Comparison of ENCODE assay signal across 11 cellular contexts in the genomic region with DNA sequence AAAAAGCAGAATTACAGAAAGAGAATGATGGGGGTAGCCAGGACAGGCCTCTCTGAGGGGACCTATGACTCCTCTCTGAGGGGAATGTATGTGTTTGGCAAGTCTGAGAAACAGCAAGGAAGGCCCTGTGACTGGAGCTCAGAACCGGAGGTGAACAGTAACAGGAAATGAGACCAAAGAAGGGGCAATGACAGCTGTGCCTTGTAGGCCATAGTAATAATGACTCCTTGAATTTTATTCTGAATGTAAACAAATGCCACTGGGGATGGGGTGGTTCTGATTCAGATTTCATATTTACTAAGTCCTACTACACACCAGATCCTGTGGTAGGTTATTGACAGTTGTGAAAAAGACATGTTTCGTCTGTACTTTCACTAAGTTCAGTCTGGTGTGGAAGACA. TPM values are rescaled to one million over a fixed set of nuclear protein-coding genes. Genes with fewer than 3 reads are reported as not detected.
DNase-seq lines count a peak whose midpoint lies in the region; ATAC-seq, FAIRE-seq and TF ChIP-seq lines count a peak whose summit lies in the region.
"Had no signal": no experiment of that assay in that cellular context is flagged by ENCODE, and none has a peak within 500 bp of the region (broad histone marks: within the 10 kb centered on the region; RNA-seq: fewer than 3 reads in every experiment).

No MANE protein-coding gene starts in this region.

- no peaks in the 10 kb centered on the region for H4K20me1 ChIP-seq in GM12878 (ENCODE audit: control insufficient read depth, insufficient read depth)

- no peak for TF ChIP-seq EP300 in GM12878 (IDR thresholded peaks at IDR 0.05; ENCODE audit: borderline replicate concordance in 1 of 2, control insufficient read depth in 1 of 2, low read depth in 2 of 2, low read length in 2 of 2)

- intact Hi-C loops in GM12878 (cut with micrococcal nuclease; ENCODE audit: unreplicated experiment), result no loop called here

- WGBS in GM12878 (ENCODE audit: insufficient coverage, insufficient replicate concordance, low lambda C conversion rate, missing lambda C conversion rate), result 22% methylated on average over 2 of the region's 2 CpGs

- no TSS peak for BruUV-seq in GM12878 (replicated peaks; lab: Mats Ljungman, UMichigan)

- TF ChIP-seq RAD21 in GM12878 (IDR thresholded peaks at IDR 0.05; ENCODE audit: insufficient read depth, low read depth, low read length), result no peak

- no peak overlapping the region for H3K4me3 ChIP-seq in CD8-positive, alpha-beta memory T cell (ENCODE audit: low read length)
- H3K4me3 ChIP-seq in GM12878, result no peak overlapping the region
- H3K4me3 ChIP-seq: SJSA1 had no signal

- H3K4me2 ChIP-seq in GM12878 (ENCODE audit: control insufficient read depth, insufficient read depth), result no peak overlapping the region

- no peaks in the 10 kb centered on the region for H3K79me2 ChIP-seq in GM12878 (ENCODE audit: control insufficient read depth, insufficient read depth, low read length)

- RAD21 ChIA-PET in GM12878 (lab: Charles Lee; ENCODE audit: unreplicated experiment), result interaction anchor here (0.8 kb wide), 1 partner anchor 39 kb away, joined by 3 read pairs; no protein-coding TSS in a partner anchor

- peaks cover 27 to 39% (median 39%) of the 10 kb centered on the region in 3 donors for H3K4me1 Mint-ChIP-seq in CD8-positive, alpha-beta memory T cell

- peaks cover 8 to 61% (median 19%) of the 10 kb centered on the region in 3 donors for H3K36me3 Mint-ChIP-seq in CD8-positive, alpha-beta memory T cell

- CTCF ChIA-PET in CD8-positive, alpha-beta memory T cell (lab: Charles Lee), result interaction anchor here (0.7 to 3.0 kb wide), 5 partner anchors 11 to 216 kb away, joined by 3 to 10 read pairs (median 4); partner anchors contain the start of gene APOA5
- CTCF ChIA-PET in GM12878 (lab: Yijun Ruan, JAX), result interaction anchor here (0.6 to 5.6 kb wide), 5 partner anchors 11 to 215 kb away, joined by 3 to 25 read pairs (median 4); no protein-coding TSS in a partner anchor

- POLR2A ChIA-PET in CD8-positive, alpha-beta memory T cell (lab: Charles Lee), result interaction anchor here (1.0 kb wide), 1 partner anchor 208 kb away, joined by 3 read pairs; the partner anchor contains the start of gene SIK3
- POLR2A ChIA-PET in GM12878 (lab: Charles Lee), result no interaction called here

- SMC1A ChIA-PET in GM12878 (lab: Charles Lee; ENCODE audit: uncharacterized antibody, unreplicated experiment), result interaction anchor here (0.6 to 2.9 kb wide), 12 partner anchors 8 to 626 kb away, joined by 3 to 8 read pairs (median 3); no protein-coding TSS in a partner anchor

- H2AFZ ChIP-seq in GM12878 (ENCODE audit: control insufficient read depth, low read depth, low read length), result no peak overlapping the region

- peak overlapping the region in 3 of 7 donors; percentile 10 to 23 (median 22) for H3K4me3 Mint-ChIP-seq in CD8-positive, alpha-beta memory T cell

- no peak overlapping the region for H3K27ac ChIP-seq in CD8-positive, alpha-beta memory T cell (ENCODE audit: low read depth, low read length)
- H3K27ac ChIP-seq in GM12878 (ENCODE audit: control insufficient read depth, insufficient read depth), result no peak overlapping the region
- H3K27ac ChIP-seq in foreskin keratinocyte, result no peak overlapping the region
- H3K27ac ChIP-seq: SJSA1 had no signal

- TF ChIP-seq CTCF in GM12878 (IDR thresholded peaks at IDR 0.05 in 2 of 3, conservative IDR thresholded peaks at IDR 0.05 in 1 of 3; ENCODE audit: control insufficient read depth in 2 of 3, extremely low read depth in 1 of 3, insufficient read depth in 1 of 3, low read depth in 3 of 3, low read length in 3 of 3) (no peak), foreskin keratinocyte (conservative IDR thresholded peaks at IDR 0.05) (no peak)

- H3K27ac Mint-ChIP-seq in CD8-positive, alpha-beta memory T cell, result peak overlapping the region; percentile 56 to 90 (median 74)

- FAIRE-seq in GM19239 (lab: Jason Lieb, UNC) (peak; percentile 82), GM12878 (lab: Jason Lieb, UNC) (no peak)

- peak in 2 of 5 donors; percentile 8 to 47 for DNase-seq in CD8-positive, alpha-beta memory T cell
- DNase-seq in GM19239 (ENCODE audit: insufficient read length, low spot score), result peak; percentile 30
- DNase-seq in GM12878 (ENCODE audit: low read depth, low spot score), result peak; percentile 26
- no peak for DNase-seq in NCI-H187 (lab: John Stamatoyannopoulos, UW)
- DNase-seq in NCI-H1105 treated with DMSO at 0.1 percent for 48 hours (lab: John Stamatoyannopoulos, UW), result no peak
- no peak for DNase-seq in foreskin keratinocyte
- no peak for DNase-seq in NCI-H446 treated with DMSO at 0.1 percent for 48 hours (lab: John Stamatoyannopoulos, UW)
- DNase-seq: DMS79, midbrain had no signal

- H3K9ac ChIP-seq in GM12878 (ENCODE audit: control insufficient read depth, insufficient read depth, low read length), result no peak overlapping the region

- H3K27me3 ChIP-seq in CD8-positive, alpha-beta memory T cell (ENCODE audit: insufficient read depth, low read length, poor library complexity, severe bottlenecking), result no peaks in the 10 kb centered on the region
- no peaks in the 10 kb centered on the region for H3K27me3 ChIP-seq in GM12878 (replicated peaks in 1 of 2; ENCODE audit: control insufficient read depth in 2 of 2, insufficient read depth in 2 of 2, low read length in 1 of 2)
- H3K27me3 ChIP-seq in foreskin keratinocyte, result no peaks in the 10 kb centered on the region
- H3K27me3 ChIP-seq: SJSA1 had no signal

- H3K4me1 ChIP-seq in CD8-positive, alpha-beta memory T cell (ENCODE audit: insufficient read depth, low read length), result peaks cover 12% of the 10 kb centered on the region
- H3K4me1 ChIP-seq in GM12878 (ENCODE audit: control insufficient read depth, insufficient read depth, low read length) (0 out of 2 replicates have a peak, but pooled peaks cover 3% of the 10 kb centered on the region), foreskin keratinocyte (no peaks in the 10 kb centered on the region)

- H3K27me3 Mint-ChIP-seq in CD8-positive, alpha-beta memory T cell, result no peaks in the 10 kb centered on the region

- H3K9me3 ChIP-seq in CD8-positive, alpha-beta memory T cell (ENCODE audit: low read length), result no peaks in the 10 kb centered on the region
- H3K9me3 ChIP-seq in GM12878 (replicated peaks; ENCODE audit: control insufficient read depth, insufficient read depth, low read length), result no peaks in the 10 kb centered on the region
- H3K9me3 ChIP-seq: SJSA1 had no signal

- no peaks in the 10 kb centered on the region for H3K9me3 Mint-ChIP-seq in CD8-positive, alpha-beta memory T cell

- no peak for TF ChIP-seq POLR2A in GM12878 (IDR thresholded peaks at IDR 0.05; ENCODE audit: low read depth, low read length)

- peaks cover 3% of the 10 kb centered on the region for H3K36me3 ChIP-seq in CD8-positive, alpha-beta memory T cell (ENCODE audit: insufficient read depth, low read length)
- H3K36me3 ChIP-seq in GM12878 (ENCODE audit: control insufficient read depth in 2 of 2, insufficient read depth in 2 of 2, low read length in 1 of 2), result no peaks in the 10 kb centered on the region; a peak in 3 of 4 replicates
- H3K36me3 ChIP-seq: SJSA1 had no signal

- peak; percentile 75 for ATAC-seq in HG03108 (IDR thresholded peaks at IDR 0.05; ENCODE audit: unreplicated experiment)
- ATAC-seq in GM12878, result peak; percentile 80
- no peak for ATAC-seq in foreskin keratinocyte

- in situ Hi-C loops in GM12878 (cut with MboI), result no loop called here

TF ChIP-seq in GM12878, 131 proteins besides CTCF, POLR2A, EP300 and RAD21 (continues in another document):
- no peak for TF ChIP-seq BCLAF1 (IDR thresholded peaks at IDR 0.05)
- no peak for TF ChIP-seq RUNX3 (IDR thresholded peaks at IDR 0.05; ENCODE audit: low read length)
- no peak for TF ChIP-seq SIX5 (IDR thresholded peaks at IDR 0.05; ENCODE audit: low read depth, low read length, severe bottlenecking)

RNA-seq across cellular contexts. Expression of gene APOA1, which starts 52.8 kb away (rescaled TPM):
- under 1 TPM; 0.33 to 0.48 TPM for total RNA-seq in CD8-positive, alpha-beta memory T cell
- not detected for polyA plus RNA-seq in CD8-positive, alpha-beta memory T cell
- total RNA-seq in GM12878 (2013; cell fraction: nucleolus; rRNA removed), result not detected in 2 replicates
- total RNA-seq in GM12878 (2014; rRNA removed) (0.33 and 0.56 TPM in 2 replicates), GM12878 (2014; rRNA removed; fragmentation: Illumina TruSeq; extraction: Trizol) (not detected in 2 replicates), GM12878 (2021) (2.0 and 2.4 TPM in 2 replicates), foreskin keratinocyte (not detected in 2 replicates)
- not detected for polyA plus RNA-seq in GM12878 (2011; ENCODE audit: low read depth)
- polyA plus RNA-seq in GM12878 (2011; rRNA removed) (0.10 TPM in 1 of 2 replicates, not detected in the other), GM12878 (2014; fragmentation: Illumina TruSeq; extraction: Trizol) (not detected in 2 replicates), GM12878 (2014; fragmentation: Nextera tagmentation; extraction: Ambion mirVana) (under 1 TPM; 0.16 to 0.24 TPM), GM12878 (2014; rRNA removed) (0.41 TPM in 1 of 2 replicates, not detected in the other), GM12878 (2016; fragmentation: Nextera tagmentation; extraction: Ambion mirVana) (under 1 TPM; 0.23 to 0.42 TPM), foreskin keratinocyte (not detected in 2 replicates)
- polyA plus RNA-seq in GM12878 (2011; cell fraction: cytosol; rRNA removed), result 0.07 and 0.18 TPM in 2 replicates
- 0.59 and 0.73 TPM in 2 replicates for polyA plus RNA-seq in GM12878 (2011; cell fraction: nucleus; rRNA removed)
- 0.13 and 0.35 TPM in 2 replicates for polyA plus RNA-seq in GM12878 (2012)
- polyA minus RNA-seq in GM12878 (2011; rRNA and poly(A)+ RNA removed), result 0.21 TPM in 1 of 2 replicates, not detected in the other
- polyA minus RNA-seq in GM12878 (2011; cell fraction: cytosol; rRNA and poly(A)+ RNA removed), result not detected in 2 replicates
- 1.5 TPM in 1 of 2 replicates, not detected in the other for polyA minus RNA-seq in GM12878 (2011; cell fraction: nucleus; rRNA and poly(A)+ RNA removed)
- total RNA-seq: SJSA1 had no signal

Comparison
In these comparisons a context has a peak if more than half of its experiments do, and no peak if none do; other contexts are left out.
1. DNase-seq: peak in GM19239 (single experiment) and GM12878 (single experiment); none in NCI-H187 (0 of 2), NCI-H1105 treated with DMSO at 0.1 percent for 48 hours (single experiment), foreskin keratinocyte (0 of 2) and NCI-H446 treated with DMSO at 0.1 percent for 48 hours (single experiment).